22 cellular contexts compared by ENCODE assay signal in genomic region chr1:54706419-54706818, GRCh38.
"Had no signal": no experiment of that assay in that cellular context is flagged by ENCODE, and none has a peak within 500 bp of the region (broad histone marks: within the 10 kb centered on the region; RNA-seq: fewer than 3 reads in every experiment).

No MANE protein-coding gene starts in this region.

- H3K27ac Mint-ChIP-seq: mesothelial cell of epicardium had no signal

- H3K36me3 Mint-ChIP-seq: mesothelial cell of epicardium had no signal

- H3K27ac ChIP-seq: coronary artery, dorsolateral prefrontal cortex, epithelial cell of prostate, esophagus squamous epithelium, gastrocnemius medialis, heart right ventricle, left lung, lower lobe of right lung had no signal

- DNase-seq: dermis blood vessel endothelial cell; dorsolateral prefrontal cortex; effector CD4-positive, alpha-beta T cell; effector memory CD4-positive, alpha-beta T cell; erythroblast; esophagus squamous epithelium; foreskin fibroblast; foreskin melanocyte; gastrocnemius medialis; glutamatergic neuron; heart right ventricle; hippocampal formation; left cardiac atrium; left lung; left ventricle myocardium superior; lower lobe of right lung; mesenchymal stem cell; mucosa of descending colon had no signal

- H3K27me3 ChIP-seq: dorsolateral prefrontal cortex, esophagus squamous epithelium, gastrocnemius medialis, heart right ventricle, left lung had no signal

- H3K4me1 Mint-ChIP-seq: mesothelial cell of epicardium had no signal

- H3K4me1 ChIP-seq: esophagus squamous epithelium, gastrocnemius medialis, heart right ventricle, left lung, lower lobe of right lung had no signal

- H3K4me3 Mint-ChIP-seq: mesothelial cell of epicardium had no signal

- H3K9me3 Mint-ChIP-seq: mesothelial cell of epicardium had no signal

- H3K36me3 ChIP-seq: esophagus squamous epithelium, gastrocnemius medialis, left lung, lower lobe of right lung had no signal

- ATAC-seq: esophagus mucosa, gastrocnemius medialis, heart right ventricle, left cardiac atrium, left lung, left ventricle myocardium superior, lower lobe of right lung, mucosa of descending colon had no signal

- H3K4me3 ChIP-seq: coronary artery, dorsolateral prefrontal cortex, esophagus squamous epithelium, gastrocnemius medialis, heart right ventricle, left lung, lower lobe of right lung, mucosa of descending colon had no signal

- H3K9me3 ChIP-seq: esophagus squamous epithelium, gastrocnemius medialis, heart right ventricle, left lung, lower lobe of right lung, mucosa of descending colon had no signal
